9 cellular contexts compared by ENCODE assay signal in the genomic region with DNA sequence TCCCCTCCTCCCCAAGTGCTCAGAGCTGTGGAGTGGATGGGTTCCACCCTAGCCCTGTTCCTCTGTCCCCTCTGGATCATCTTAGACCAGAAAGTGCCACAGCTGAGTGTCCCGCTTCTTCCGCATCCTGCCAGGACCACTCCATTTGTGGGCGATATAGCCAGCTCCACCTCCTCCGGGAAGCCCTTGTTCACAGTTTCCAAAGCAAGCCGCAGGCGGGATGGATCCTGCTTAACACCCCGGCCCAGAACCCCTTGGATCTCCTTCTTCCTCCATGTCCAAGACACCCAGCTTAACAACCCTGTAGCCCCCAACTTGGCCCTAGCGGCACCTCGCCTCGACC. TPM values are rescaled to one million over a fixed set of nuclear protein-coding genes. Genes with fewer than 3 reads are reported as not detected.
DNase-seq lines count a peak whose midpoint lies in the region; ATAC-seq and TF ChIP-seq lines count a peak whose summit lies in the region.
"Had no signal": no experiment of that assay in that cellular context is flagged by ENCODE, and none has a peak within 500 bp of the region (broad histone marks: within the 10 kb centered on the region; RNA-seq: fewer than 3 reads in every experiment).

No MANE protein-coding gene starts in this region.

- H3K27me3 Mint-ChIP-seq in MCF 10A (ENCODE audit: insufficient read depth, unreplicated experiment): no peaks in the 10 kb centered on the region

- H3K27ac ChIP-seq in 22Rv1 (peak overlapping the region; percentile 57), mesodermal cell (ENCODE audit: low read depth, low read length, severe bottlenecking) (no peak overlapping the region)

- H3K4me1 ChIP-seq in mesodermal cell (ENCODE audit: control insufficient read depth, insufficient read depth, low read length, poor library complexity, severe bottlenecking): peaks cover 15% of the 10 kb centered on the region

- TF ChIP-seq CTCF in 22Rv1 (IDR thresholded peaks at IDR 0.05): no peak
- TF ChIP-seq CTCF in MCF 10A (IDR thresholded peaks at IDR 0.05; ENCODE audit: unreplicated experiment): no peak

- intact Hi-C loops in MCF 10A (cut with micrococcal nuclease): no loop called here

- peaks cover 34% of the 10 kb centered on the region for H3K36me3 ChIP-seq in mesodermal cell (ENCODE audit: control insufficient read depth, insufficient read depth, low read length)

- no peak for DNase-seq in MCF 10A (ENCODE audit: unreplicated experiment)
- DNase-seq in NCI-H69 (lab: John Stamatoyannopoulos, UW): no peak
- no peak for DNase-seq in activated CD4-positive, CD25-positive, alpha-beta regulatory T cell treated with anti-CD3 and anti-CD28 coated beads, Interleukin-2, amount 50 U/mL, for 72 hours

- POLR2A ChIA-PET in MCF 10A (lab: Yijun Ruan, JAX): interaction anchor here (0.9 to 1.3 kb wide), 2 partner anchors 13 to 19 kb away, joined by 3 to 4 read pairs; no protein-coding TSS in a partner anchor

- no peak overlapping the region for H3K27ac Mint-ChIP-seq in MCF 10A (ENCODE audit: low read depth, unreplicated experiment)

- ATAC-seq in HG03064 (IDR thresholded peaks at IDR 0.05; ENCODE audit: low read depth, unreplicated experiment) (peak; percentile 4), GM19455 (IDR thresholded peaks at IDR 0.05; ENCODE audit: unreplicated experiment) (no peak), HG03460 (IDR thresholded peaks at IDR 0.05; ENCODE audit: unreplicated experiment) (no peak)

- 74 to 76% methylated on average over 7 of the region's 10 CpGs for WGBS in mesodermal cell (ENCODE audit: insufficient coverage in 2 of 2), 2 experiments

- peaks cover 33% of the 10 kb centered on the region for H3K36me3 Mint-ChIP-seq in MCF 10A (ENCODE audit: insufficient read depth, unreplicated experiment)

- peak overlapping the region; percentile 70 for H3K4me3 ChIP-seq in mesodermal cell (ENCODE audit: extremely low read depth, insufficient read depth, low read length, poor library complexity, severe bottlenecking)

- H3K9me3 Mint-ChIP-seq in MCF 10A (ENCODE audit: unreplicated experiment): no peaks in the 10 kb centered on the region

- no TSS peak for BruUV-seq in MCF 10A (replicated peaks; lab: Mats Ljungman, UMichigan)

- H3K4me1 Mint-ChIP-seq in MCF 10A (ENCODE audit: insufficient read depth, unreplicated experiment): peaks cover 34% of the 10 kb centered on the region

- CTCF ChIA-PET in MCF 10A (lab: Yijun Ruan, JAX): interaction anchor here (0.6 to 1.7 kb wide), 5 partner anchors 9 to 183 kb away, joined by 3 to 4 read pairs (median 3); partner anchors contain the start of gene TWF2

- H3K4me3 Mint-ChIP-seq in MCF 10A (ENCODE audit: unreplicated experiment): peak overlapping the region; percentile 97

- H3K9me3 ChIP-seq in mesodermal cell (ENCODE audit: control insufficient read depth, low read length): no peaks in the 10 kb centered on the region

RNA-seq across cellular contexts. Expression of gene ALAS1, which starts 0.5 kb away (rescaled TPM):
- 29.2 and 35.7 TPM in 2 replicates for total RNA-seq in MCF 10A (2022)
- polyA plus RNA-seq in mesodermal cell (2013, experiment 1 of 2): 62.2 TPM
- 53.6 TPM for polyA plus RNA-seq in mesodermal cell (2013, experiment 2 of 2)

RNA-seq across cellular contexts. Expression of gene TLR9, which starts 28.0 kb away (rescaled TPM):
- not detected in 2 replicates for total RNA-seq in MCF 10A (2022)
- 0.15 TPM for polyA plus RNA-seq in mesodermal cell (2013, experiment 1 of 2)
- not detected for polyA plus RNA-seq in mesodermal cell (2013, experiment 2 of 2)
- total RNA-seq: subcutaneous adipose tissue had no signal

RNA-seq across cellular contexts. Expression of gene TWF2, which starts 41.5 kb away (rescaled TPM):
- total RNA-seq in MCF 10A (2022): 30.5 and 47.0 TPM in 2 replicates
- polyA plus RNA-seq in mesodermal cell (2013, experiment 1 of 2): 75.3 TPM
- polyA plus RNA-seq in mesodermal cell (2013, experiment 2 of 2): 61.3 TPM

RNA-seq across cellular contexts. Expression of gene POC1A, which starts 43.2 kb away (rescaled TPM):
- 7.5 and 9.8 TPM in 2 replicates for total RNA-seq in MCF 10A (2022)
- 15.7 TPM for polyA plus RNA-seq in mesodermal cell (2013, experiment 1 of 2)
- 14.9 TPM for polyA plus RNA-seq in mesodermal cell (2013, experiment 2 of 2)

RNA-seq across cellular contexts. Expression of gene PPM1M, which starts 48.1 kb away (rescaled TPM):
- 10.4 and 14.0 TPM in 2 replicates for total RNA-seq in MCF 10A (2022)
- 8.4 TPM for polyA plus RNA-seq in mesodermal cell (2013, experiment 1 of 2)
- polyA plus RNA-seq in mesodermal cell (2013, experiment 2 of 2): 7.7 TPM
